ENCODE assay signal across 18 cellular contexts in the genomic region with DNA sequence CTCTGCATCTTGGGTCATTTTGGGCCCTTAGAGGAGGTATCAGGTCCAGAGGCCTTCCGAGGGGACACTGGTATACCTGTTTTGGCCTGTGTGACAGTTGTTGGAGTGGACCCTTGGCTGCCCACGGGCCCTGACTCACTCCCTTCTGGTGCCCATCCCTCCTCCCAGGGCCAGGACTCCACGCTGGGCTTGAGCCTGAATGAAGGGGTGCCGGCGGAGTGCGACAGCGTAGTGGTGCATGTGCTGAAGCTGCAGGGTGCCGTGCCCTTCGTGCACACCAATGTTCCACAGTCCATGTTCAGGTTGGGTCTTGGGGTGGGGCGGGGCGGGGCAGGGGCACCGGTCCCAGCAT.
"Had no signal": no experiment of that assay in that cellular context is flagged by ENCODE, and none has a peak within 500 bp of the region (broad histone marks: within the 10 kb centered on the region; RNA-seq: fewer than 3 reads in every experiment).

No MANE protein-coding gene starts in this region.

- H3K9me3 Mint-ChIP-seq: memory B cell; natural killer cell; stimulated activated memory B cell treated with anti-CD40 and anti-IgM and Interleukin-4, amounts not matched to agents 10 μg/mL and 1 μg/mL and 100 μg/mL, for 72 hours had no signal

- ATAC-seq: gastrocnemius medialis; natural killer cell; sciatic nerve; stimulated activated memory B cell treated with anti-CD40 and anti-IgM and Interleukin-4, amounts not matched to agents 10 μg/mL and 1 μg/mL and 100 μg/mL, for 72 hours had no signal

- H3K9me3 ChIP-seq: gastrocnemius medialis, prostate gland, right atrium auricular region, transverse colon, vagina had no signal

- H3K4me3 Mint-ChIP-seq: memory B cell; natural killer cell; stimulated activated memory B cell treated with anti-CD40 and anti-IgM and Interleukin-4, amounts not matched to agents 10 μg/mL and 1 μg/mL and 100 μg/mL, for 72 hours had no signal

- H3K27ac ChIP-seq: gastrocnemius medialis, right atrium auricular region, transverse colon, vagina had no signal

- H3K27ac Mint-ChIP-seq: memory B cell; natural killer cell; stimulated activated memory B cell treated with anti-CD40 and anti-IgM and Interleukin-4, amounts not matched to agents 10 μg/mL and 1 μg/mL and 100 μg/mL, for 72 hours had no signal

- H3K4me3 ChIP-seq: gastrocnemius medialis, lung, prostate gland, right atrium auricular region, transverse colon, vagina had no signal

- H3K36me3 ChIP-seq: right atrium auricular region, transverse colon had no signal

- H3K36me3 Mint-ChIP-seq: natural killer cell had no signal

- FAIRE-seq: keratinocyte had no signal

- DNase-seq: cortex of kidney; effector CD4-positive, alpha-beta T cell; foreskin fibroblast; gastrocnemius medialis; left ventricle myocardium superior; natural killer cell; stimulated activated CD4-positive, alpha-beta T cell treated with anti-CD3 and anti-CD28 coated beads, Interleukin-2, amount 100 ng/mL, for 24 hours; stimulated activated CD4-positive, alpha-beta T cell treated with anti-CD3 and anti-CD28 coated beads, Interleukin-4, amount 100 ng/mL, for 4 hours; stimulated activated naive CD8-positive, alpha-beta T cell treated with anti-CD3 and anti-CD28 coated beads, Interleukin-15, Interleukin-2, amounts not matched to agents 100 U/mL and 50 U/mL, for 24 hours; transverse colon had no signal

- H3K27me3 ChIP-seq: gastrocnemius medialis, right atrium auricular region, transverse colon, vagina had no signal
